In the genomic region with DNA sequence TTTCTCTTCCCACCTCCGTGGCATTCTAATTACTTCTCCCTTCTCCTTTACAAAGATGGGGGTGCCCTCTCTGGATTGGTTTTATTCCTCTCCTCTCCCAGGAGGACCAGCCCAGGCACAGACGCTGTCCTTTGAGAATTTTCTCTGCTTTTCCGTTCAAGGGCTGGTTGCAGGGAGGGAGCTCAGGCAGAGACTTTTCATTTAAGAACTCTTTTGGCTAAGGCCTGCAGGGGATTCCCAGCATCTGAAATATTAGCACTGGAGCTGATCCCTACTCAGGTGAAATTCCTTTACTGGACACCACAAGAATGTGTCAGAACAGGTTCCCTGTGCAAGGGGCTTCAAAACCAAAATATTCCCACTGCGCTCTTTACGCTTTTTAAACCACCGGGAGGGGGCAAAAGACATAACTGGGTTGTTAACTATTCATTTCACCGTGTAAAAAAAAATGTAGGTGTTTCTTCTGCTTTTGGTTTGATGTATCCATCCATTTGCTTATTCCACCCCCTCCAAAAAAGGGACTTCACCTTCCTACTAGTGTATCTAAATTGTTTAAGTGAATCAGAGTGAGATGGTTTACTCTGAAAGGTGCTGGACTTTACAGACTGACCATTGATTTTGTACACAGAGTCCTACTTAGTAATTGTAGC, we compare ENCODE assay signal across 8 cellular contexts. TPM values are rescaled to one million over a fixed set of nuclear protein-coding genes. Genes with fewer than 3 reads are reported as not detected.
DNase-seq lines count a peak whose midpoint lies in the region; ATAC-seq and TF ChIP-seq lines count a peak whose summit lies in the region.

No MANE protein-coding gene starts in this region.

- WGBS in heart left ventricle, 4 donors: 0 to 2% (median 1%) methylated on average over 7 of the region's 7 CpGs

- peak in 2 of 4 donors; percentile 2 to 22 for ATAC-seq in heart left ventricle
- ATAC-seq in Right ventricle myocardium superior (ENCODE audit: poor library complexity): no peak
- ATAC-seq in RWPE2 (ENCODE audit: low read depth): peak; percentile 34
- no peak for ATAC-seq in activated CD4-positive, CD25-positive, alpha-beta regulatory T cell treated with anti-CD3 and anti-CD28 coated beads, Interleukin-2, amount 50 U/mL, for 24 hours
- ATAC-seq in HG02973 (IDR thresholded peaks at IDR 0.05; ENCODE audit: unreplicated experiment): no peak

- no peak for DNase-seq in heart left ventricle
- DNase-seq in Right ventricle myocardium superior: no peak
- DNase-seq in RWPE2 (ENCODE audit: low spot score): no peak
- DNase-seq in dedifferentiated amniotic fluid mesenchymal stem cell (ENCODE audit: extremely low spot score): peak; percentile 31
- peak; percentile 66 for DNase-seq in medulla oblongata (ENCODE audit: extremely low spot score)
- DNase-seq in tibial artery: peak in 1 of 2 donors; percentile 27

- no peak for TF ChIP-seq POLR2A in heart left ventricle (IDR thresholded peaks at IDR 0.05)

- TF ChIP-seq CTCF in heart left ventricle (IDR thresholded peaks at IDR 0.05): peak in 2 of 12 donors; percentile 10
- TF ChIP-seq CTCF in RWPE2 (IDR thresholded peaks at IDR 0.05; ENCODE audit: poor library complexity, severe bottlenecking): peak; percentile 19
- TF ChIP-seq CTCF in tibial artery (IDR thresholded peaks at IDR 0.05): peak; percentile 7 to 16

- intact Hi-C loops in heart left ventricle (cut with DNase I) (loop anchor here (2.0 to 10.0 kb wide), 10 partner anchors 50 to 298 kb away; a partner anchor contains a TSS), Right ventricle myocardium superior (cut with DNase I) (loop anchor here (10.0 kb wide), 3 partner anchors 82 to 172 kb away; no protein-coding TSS in a partner anchor), tibial artery (cut with DNase I; ENCODE audit: low total_unique reads) (loop anchor here (10.0 kb wide), 1 partner anchor 172 kb away; no protein-coding TSS in a partner anchor)

- H3K27ac ChIP-seq in heart left ventricle: peak overlapping the region; percentile 88 to 100 (median 98)
- H3K27ac ChIP-seq in RWPE2 (ENCODE audit: poor library complexity, severe bottlenecking): peak overlapping the region; percentile 92
- H3K27ac ChIP-seq in tibial artery: peak overlapping the region; percentile 98 to 99

- no peaks in the 10 kb centered on the region for H3K9me3 ChIP-seq in heart left ventricle
- H3K9me3 ChIP-seq in RWPE2 (ENCODE audit: severe bottlenecking): no peaks in the 10 kb centered on the region
- no peaks in the 10 kb centered on the region for H3K9me3 ChIP-seq in tibial artery

- H3K4me1 ChIP-seq in heart left ventricle (peaks cover 0 to 58% (median 27%) of the 10 kb centered on the region in 12 donors), RWPE2 (ENCODE audit: insufficient read depth, poor library complexity, severe bottlenecking) (peaks cover 40% of the 10 kb centered on the region), tibial artery (peaks cover 0 to 56% (median 23%) of the 10 kb centered on the region in 4 donors)

- H3K27me3 ChIP-seq in heart left ventricle: no peaks in the 10 kb centered on the region
- H3K27me3 ChIP-seq in RWPE2 (ENCODE audit: insufficient read depth, poor library complexity, severe bottlenecking): no peaks in the 10 kb centered on the region
- H3K27me3 ChIP-seq in tibial artery: no peaks in the 10 kb centered on the region

- H3K4me3 ChIP-seq in heart left ventricle (peak overlapping the region; percentile 66 to 98 (median 94)), RWPE2 (ENCODE audit: severe bottlenecking) (peak overlapping the region; percentile 81), tibial artery (peak overlapping the region; percentile 66 to 98)

- H3K36me3 ChIP-seq in heart left ventricle: peaks cover 0 to 21% (median 8%) of the 10 kb centered on the region in 9 donors
- peaks cover 31% of the 10 kb centered on the region for H3K36me3 ChIP-seq in RWPE2 (ENCODE audit: low read depth)
- no peaks in the 10 kb centered on the region for H3K36me3 ChIP-seq in tibial artery

RNA-seq across cellular contexts. Expression of a gene that starts 1.4 kb away (rescaled TPM):
- 10 to 100 TPM; 13.6 to 30.5 (median 23.9) TPM for total RNA-seq in heart left ventricle
- 1 to 10 TPM; 4.9 to 5.8 TPM for polyA plus RNA-seq in heart left ventricle
- 13.9 TPM for total RNA-seq in Right ventricle myocardium superior

Comparison
In these comparisons a context has a peak if more than half of its experiments do, and no peak if none do; other contexts are left out.
1. DNase-seq: peak in dedifferentiated amniotic fluid mesenchymal stem cell (single experiment) and medulla oblongata (single experiment); none in heart left ventricle (0 of 5), Right ventricle myocardium superior (single experiment) and RWPE2 (single experiment).
2. Peak in every context shown above with its lines, with median percentiles within 50 percentile points of each other: H3K27ac ChIP-seq and H3K4me3 ChIP-seq.